Comparison of ENCODE assay signal across 8 cellular contexts in genomic region chr18:79393181-79393598, GRCh38. TPM values are rescaled to one million over a fixed set of nuclear protein-coding genes. Genes with fewer than 3 reads are reported as not detected.
DNase-seq lines count a peak whose midpoint lies in the region; ATAC-seq and TF ChIP-seq lines count a peak whose summit lies in the region.

No MANE protein-coding gene starts in this region.

- H3K27me3 ChIP-seq in HL-60 (ENCODE audit: insufficient read depth, poor library complexity, severe bottlenecking) (peaks cover 15% of the 10 kb centered on the region), left lung (peaks cover 7 to 95% of the 10 kb centered on the region in 2 donors)

- DNase-seq in AG08395 (ENCODE audit: low spot score) = peak; percentile 51
- no peak for DNase-seq in HL-60 (ENCODE audit: low read depth in 1 of 2, low spot score in 1 of 2)
- no peak for DNase-seq in astrocyte of the spinal cord (ENCODE audit: low read depth, low spot score)
- peak; percentile 40 to 71 for DNase-seq in left lung

- H3K27ac ChIP-seq in HL-60 (replicated peaks) (no peak overlapping the region), left lung (peak overlapping the region; percentile 87 to 90), urinary bladder (ENCODE audit: low read depth) (no peak overlapping the region)

- TF ChIP-seq CTCF in HL-60 (IDR thresholded peaks at IDR 0.05; ENCODE audit: insufficient read depth, low read length) = no peak
- TF ChIP-seq CTCF in astrocyte of the spinal cord (IDR thresholded peaks at IDR 0.05; ENCODE audit: low read depth, low read length) = no peak
- TF ChIP-seq CTCF in left lung (IDR thresholded peaks at IDR 0.05) = no peak

- no peaks in the 10 kb centered on the region for H3K9me3 ChIP-seq in left lung

- intact Hi-C loops in left lung (cut with DNase I) = no loop called here

- peaks cover 16 to 51% of the 10 kb centered on the region in 2 donors for H3K4me1 ChIP-seq in left lung
- H3K4me1 ChIP-seq in urinary bladder (ENCODE audit: insufficient read depth) = peaks cover 5% of the 10 kb centered on the region

- peak; percentile 10 for ATAC-seq in left lung
- ATAC-seq in HG02852 (IDR thresholded peaks at IDR 0.05; ENCODE audit: unreplicated experiment) = no peak
- no peak for ATAC-seq in GM18502 (IDR thresholded peaks at IDR 0.05; ENCODE audit: poor library complexity, unreplicated experiment)
- ATAC-seq in HG03095 (IDR thresholded peaks at IDR 0.05; ENCODE audit: unreplicated experiment) = no peak

- WGBS in urinary bladder = 6% methylated on average over 30 of the region's 30 CpGs

- no peaks in the 10 kb centered on the region for H3K36me3 ChIP-seq in left lung
- no peaks in the 10 kb centered on the region for H3K36me3 ChIP-seq in urinary bladder (ENCODE audit: insufficient read depth)

- H3K4me3 ChIP-seq in HL-60 (replicated peaks; ENCODE audit: insufficient read depth, low read length) (peak overlapping the region; percentile 58), astrocyte of the spinal cord (ENCODE audit: low read depth, low read length) (peak overlapping the region; percentile 37), left lung (peak overlapping the region; percentile 45 to 54), urinary bladder (ENCODE audit: low read depth, low read length) (peak overlapping the region; percentile 48)

- in situ Hi-C loops in astrocyte of the spinal cord (cut with HindIII; ENCODE audit: low sequenced_read_pairs) = no loop called here

RNA-seq across cellular contexts. Expression of gene NFATC1, which starts 2.5 kb away (rescaled TPM):
- total RNA-seq in left lung = 10 to 100 TPM; 16.0 to 17.1 TPM
- 11.3 TPM for total RNA-seq in urinary bladder
- polyA plus RNA-seq in urinary bladder = 8.5 TPM

Comparison
In these comparisons a context has a peak if more than half of its experiments do, and no peak if none do; other contexts are left out.
1. DNase-seq: peak in AG08395 (single experiment) and left lung (2 of 2); none in HL-60 (0 of 2) and astrocyte of the spinal cord (single experiment).
2. H3K27ac ChIP-seq: peak in left lung (2 of 2); none in HL-60 (single experiment) and urinary bladder (single experiment).
3. Peak in every context shown above with its lines, with median percentiles within 50 percentile points of each other: H3K4me3 ChIP-seq.